8 cellular contexts compared by ENCODE assay signal in genomic region chr14:35405304-35405996, GRCh38. TPM values are rescaled to one million over a fixed set of nuclear protein-coding genes. Genes with fewer than 3 reads are reported as not detected.
DNase-seq lines count a peak whose midpoint lies in the region; ATAC-seq and TF ChIP-seq lines count a peak whose summit lies in the region.

No MANE protein-coding gene starts in this region.

- H3K36me3 Mint-ChIP-seq in naive thymus-derived CD8-positive, alpha-beta T cell, result peaks cover 0 to 33% (median 29%) of the 10 kb centered on the region in 3 donors

- H3K4me3 ChIP-seq in OCI-LY1 (ENCODE audit: low read depth, low read length, poor library complexity, severe bottlenecking), result peak overlapping the region; percentile 91
- H3K4me3 ChIP-seq in endocrine pancreas (ENCODE audit: control insufficient read depth, insufficient read depth, low read length), result peak overlapping the region; percentile 26

- peaks cover 32 to 57% (median 54%) of the 10 kb centered on the region in 4 donors for H3K4me1 Mint-ChIP-seq in naive thymus-derived CD8-positive, alpha-beta T cell

- no peak for TF ChIP-seq CTCF in OCI-LY1 (IDR thresholded peaks at IDR 0.05; ENCODE audit: low read length)

- no peak for ATAC-seq in naive thymus-derived CD8-positive, alpha-beta T cell
- ATAC-seq in HG02884 (IDR thresholded peaks at IDR 0.05; ENCODE audit: unreplicated experiment), result no peak

- peak overlapping the region; percentile 90 for H3K27ac ChIP-seq in OCI-LY1 (ENCODE audit: low read depth, low read length, poor library complexity, severe bottlenecking)

- H3K9ac ChIP-seq in OCI-LY1 (ENCODE audit: low read length), result peak overlapping the region; percentile 98; the same call in 1 of the 2 replicates
- H3K9ac ChIP-seq in endocrine pancreas (ENCODE audit: control insufficient read depth, insufficient read depth, low read length), result peak overlapping the region; percentile 78

- H3K4me2 ChIP-seq in OCI-LY1 (ENCODE audit: low read length), result peak overlapping the region; percentile 90

- no peaks in the 10 kb centered on the region for H3F3A ChIP-seq in OCI-LY1 (ENCODE audit: insufficient read depth, low read length)

- no peaks in the 10 kb centered on the region for H3K79me2 ChIP-seq in OCI-LY1 (ENCODE audit: insufficient read depth, low read length)

- H3K27ac Mint-ChIP-seq in naive thymus-derived CD8-positive, alpha-beta T cell, result peak overlapping the region; percentile 95 to 100 (median 98)

- peak; percentile 37 for DNase-seq in ELR (ENCODE audit: low read depth)
- DNase-seq in naive thymus-derived CD8-positive, alpha-beta T cell, result peak in 2 of 10 donors; percentile 9 to 13
- DNase-seq in activated effector memory CD4-positive, alpha-beta T cell treated with anti-CD3 and anti-CD28 coated beads, Interleukin-2, amount 50 U/mL, for 16 hours, result no peak
- DNase-seq in NOMO-1 treated with DMSO at 0.1 percent for 48 hours (lab: John Stamatoyannopoulos, UW; ENCODE audit: unreplicated experiment), result no peak
- DNase-seq in cortex of kidney (lab: John Stamatoyannopoulos, UW), result no peak

- H3K9me3 Mint-ChIP-seq in naive thymus-derived CD8-positive, alpha-beta T cell, result no peaks in the 10 kb centered on the region

- no peaks in the 10 kb centered on the region for H4K20me1 ChIP-seq in OCI-LY1 (ENCODE audit: insufficient read depth, low read length)

- peaks cover 52% of the 10 kb centered on the region for H3K4me1 ChIP-seq in OCI-LY1 (ENCODE audit: insufficient read depth, low read length, severe bottlenecking)
- H3K4me1 ChIP-seq in endocrine pancreas (ENCODE audit: control insufficient read depth, insufficient read depth, low read length), result peaks cover 14% of the 10 kb centered on the region

- H3K4me3 Mint-ChIP-seq in naive thymus-derived CD8-positive, alpha-beta T cell, result peak overlapping the region; percentile 88 to 97 (median 93)

- H2AFZ ChIP-seq in OCI-LY1 (ENCODE audit: low read length), result no peak overlapping the region

- H3K27me3 ChIP-seq in OCI-LY1 (ENCODE audit: insufficient read depth, low read length) (no peaks in the 10 kb centered on the region), endocrine pancreas (ENCODE audit: control insufficient read depth, insufficient read depth, low read length) (no peaks in the 10 kb centered on the region)

- H3K36me3 ChIP-seq in OCI-LY1 (ENCODE audit: insufficient read depth, low read length), result peaks cover 33% of the 10 kb centered on the region
- H3K36me3 ChIP-seq in endocrine pancreas (ENCODE audit: control insufficient read depth, insufficient read depth, low read length), result peaks cover 10% of the 10 kb centered on the region

- H3K9me3 ChIP-seq in OCI-LY1 (ENCODE audit: low read length) (no peaks in the 10 kb centered on the region), endocrine pancreas (ENCODE audit: control insufficient read depth, low read length) (no peaks in the 10 kb centered on the region)

- H3K27me3 Mint-ChIP-seq in naive thymus-derived CD8-positive, alpha-beta T cell, result no peaks in the 10 kb centered on the region

- POLR2A ChIA-PET in naive thymus-derived CD8-positive, alpha-beta T cell (lab: Charles Lee), result interaction anchor here (0.6 to 9.2 kb wide), 34 partner anchors 9 to 548 kb away, joined by 3 to 245 read pairs (median 8); partner anchors contain the start of genes PPP2R3C, PRORP, PSMA6 and SRP54

- H3K9me2 ChIP-seq in OCI-LY1 (ENCODE audit: low read depth, low read length), result no peaks in the 10 kb centered on the region

RNA-seq across cellular contexts. Expression of gene NFKBIA, which starts 0.9 kb away (rescaled TPM):
- 100 to 1,000 TPM; 199 to 214 TPM for total RNA-seq in naive thymus-derived CD8-positive, alpha-beta T cell
- polyA plus RNA-seq in naive thymus-derived CD8-positive, alpha-beta T cell, result 100 to 1,000 TPM; 194 to 328 (median 198) TPM
